ENCODE assay signal across 8 cellular contexts in genomic region chr9:28073278-28073677, GRCh38.
DNase-seq lines count a peak whose midpoint lies in the region; ATAC-seq and TF ChIP-seq lines count a peak whose summit lies in the region.

No MANE protein-coding gene starts in this region.

- H3K9me3 ChIP-seq in mammary epithelial cell (replicated peaks; ENCODE audit: insufficient read depth, low read length) (no peaks in the 10 kb centered on the region), ascending aorta (no peaks in the 10 kb centered on the region), prostate gland (no peaks in the 10 kb centered on the region)

- intact Hi-C loops in activated naive CD4-positive, alpha-beta T cell treated with anti-CD3 and anti-CD28 coated beads for 36 hours (cut with micrococcal nuclease): loop anchor here (1.0 kb wide), 1 partner anchor 347 kb away; no protein-coding TSS in a partner anchor
- intact Hi-C loops in mammary epithelial cell (cut with micrococcal nuclease): loop anchor here (1.0 to 10.0 kb wide), 3 partner anchors 347 to 740 kb away; partner anchors contain the start of genes IFNK and MOB3B
- intact Hi-C loops in ascending aorta (cut with DNase I): no loop called here
- intact Hi-C loops in prostate gland (cut with DNase I): loop anchor here (5.0 kb wide), 1 partner anchor 346 kb away; no protein-coding TSS in a partner anchor

- no peak overlapping the region for H4K5ac ChIP-seq in mesendoderm (ENCODE audit: low read length)

- peak; percentile 12 for DNase-seq in activated naive CD4-positive, alpha-beta T cell treated with anti-CD3 and anti-CD28 coated beads for 36 hours
- no peak for DNase-seq in activated naive CD4-positive, alpha-beta T cell treated with anti-CD3 and anti-CD28 coated beads, Interleukin-2, amount 50 U/mL, for 72 hours (ENCODE audit: low spot score in 2 of 2)
- DNase-seq in NCI-H1694 (lab: John Stamatoyannopoulos, UW) (peak; percentile 83), mammary epithelial cell (peak; percentile 32), mesendoderm (peak; percentile 68), ascending aorta (ENCODE audit: low spot score in 2 of 2) (no peak), prostate gland (ENCODE audit: low spot score) (no peak)

- H3K27me3 ChIP-seq in mammary epithelial cell (ENCODE audit: insufficient read depth, low read length) (peaks cover 2% of the 10 kb centered on the region), mesendoderm (ENCODE audit: insufficient read depth, low read length, poor library complexity) (no peaks in the 10 kb centered on the region), ascending aorta (no peaks in the 10 kb centered on the region), prostate gland (replicated peaks; ENCODE audit: insufficient read depth) (no peaks in the 10 kb centered on the region)

- TF ChIP-seq CTCF in mammary epithelial cell (conservative IDR thresholded peaks at IDR 0.05 in 1 of 2, IDR thresholded peaks at IDR 0.05 in 1 of 2; ENCODE audit: extremely low read depth in 1 of 2, insufficient read depth in 1 of 2, low read depth in 1 of 2, low read length in 2 of 2) (peak; percentile 49 to 65), ascending aorta (IDR thresholded peaks at IDR 0.05) (peak in 1 of 3 experiments; percentile 7), prostate gland (IDR thresholded peaks at IDR 0.05) (peak in 2 of 4 experiments; percentile 44 to 48)

- CTCF ChIA-PET in activated naive CD4-positive, alpha-beta T cell treated with anti-CD3 and anti-CD28 coated beads for 36 hours (lab: Charles Lee): interaction anchor here (0.5 to 1.4 kb wide), 2 partner anchors 139 to 307 kb away, joined by 3 to 4 read pairs; no protein-coding TSS in a partner anchor
- CTCF ChIA-PET in mammary epithelial cell (lab: Charles Lee; ENCODE audit: low non-redundant PET): interaction anchor here (1.0 kb wide), 1 partner anchor 346 kb away, joined by 7 read pairs; no protein-coding TSS in a partner anchor

- 10% methylated on average over 1 of the region's 1 CpG for WGBS in mammary epithelial cell (ENCODE audit: low coverage, missing lambda C conversion rate)
- WGBS in mesendoderm (ENCODE audit: extremely low coverage, insufficient coverage, low lambda C conversion rate): no CpG with 5 or more reads among the region's 1 CpG
- 52% methylated on average over 1 of the region's 1 CpG for WGBS in prostate gland

- H3K27ac ChIP-seq in mammary epithelial cell (ENCODE audit: insufficient read depth, low read depth, low read length) (no peak overlapping the region), mesendoderm (ENCODE audit: low read depth, low read length) (no peak overlapping the region), ascending aorta (no peak overlapping the region), prostate gland (no peak overlapping the region)

- dilution Hi-C loops in mammary epithelial cell (cut with HindIII; ENCODE audit: low sequenced_read_pairs): loop anchor here (25.0 kb wide), 1 partner anchor 361 kb away; no protein-coding TSS in a partner anchor

- H3K4me1 ChIP-seq in mammary epithelial cell (ENCODE audit: insufficient read depth, low read length): no peaks in the 10 kb centered on the region
- H3K4me1 ChIP-seq in mesendoderm (ENCODE audit: control insufficient read depth, low read depth, low read length): no peaks in the 10 kb centered on the region
- H3K4me1 ChIP-seq in ascending aorta: no peaks in the 10 kb centered on the region
- no peaks in the 10 kb centered on the region for H3K4me1 ChIP-seq in prostate gland (replicated peaks)

- no peak overlapping the region for H3K56ac ChIP-seq in mesendoderm (ENCODE audit: low read length)

- H3K18ac ChIP-seq in mesendoderm (ENCODE audit: low read length): no peak overlapping the region

- H3K9me3 Mint-ChIP-seq in activated naive CD4-positive, alpha-beta T cell treated with anti-CD3 and anti-CD28 coated beads for 36 hours: no peaks in the 10 kb centered on the region
- H3K9me3 Mint-ChIP-seq in activated naive CD4-positive, alpha-beta T cell treated with anti-CD3 and anti-CD28 coated beads, Interleukin-2, amount 50 U/mL, for 72 hours: no peaks in the 10 kb centered on the region

- no peaks in the 10 kb centered on the region for H3K4me1 Mint-ChIP-seq in activated naive CD4-positive, alpha-beta T cell treated with anti-CD3 and anti-CD28 coated beads for 36 hours (ENCODE audit: low read depth)

- no peaks in the 10 kb centered on the region for H4K20me1 ChIP-seq in mammary epithelial cell (ENCODE audit: insufficient read depth, low read length)

- no peak overlapping the region for H2BK15ac ChIP-seq in mesendoderm (replicated peaks; ENCODE audit: low read depth)

- no peak for ATAC-seq in activated naive CD4-positive, alpha-beta T cell treated with anti-CD3 and anti-CD28 coated beads, Interleukin-2, amount 50 U/mL, for 72 hours
- no peak for ATAC-seq in HG02623 (IDR thresholded peaks at IDR 0.05; ENCODE audit: unreplicated experiment)

- H2BK5ac ChIP-seq in mesendoderm (ENCODE audit: low read length): no peak overlapping the region

- in situ Hi-C loops in mammary epithelial cell (cut with MboI; ENCODE audit: low sequenced_read_pairs in 2 of 2): loop anchor here (5.0 to 25.0 kb wide), 2 partner anchors 336 to 341 kb away; no protein-coding TSS in a partner anchor

- no peak overlapping the region for H4K8ac ChIP-seq in mesendoderm (ENCODE audit: low read depth, low read length)

- no peak for TF ChIP-seq POLR2A in prostate gland (IDR thresholded peaks at IDR 0.05)

- H3K79me2 ChIP-seq in mammary epithelial cell (ENCODE audit: insufficient read depth, low read length) (no peaks in the 10 kb centered on the region), mesendoderm (ENCODE audit: control insufficient read depth, insufficient read depth, low read length) (no peaks in the 10 kb centered on the region)

- H3K36me3 Mint-ChIP-seq in activated naive CD4-positive, alpha-beta T cell treated with anti-CD3 and anti-CD28 coated beads for 36 hours (ENCODE audit: low read depth): no peaks in the 10 kb centered on the region
- H3K36me3 Mint-ChIP-seq in activated naive CD4-positive, alpha-beta T cell treated with anti-CD3 and anti-CD28 coated beads, Interleukin-2, amount 50 U/mL, for 72 hours: no peaks in the 10 kb centered on the region

- no peak overlapping the region for H2AK5ac ChIP-seq in mesendoderm (ENCODE audit: low read length)

- H3K4ac ChIP-seq in mesendoderm (ENCODE audit: low read depth, low read length): no peak overlapping the region

- no peaks in the 10 kb centered on the region for H3K79me1 ChIP-seq in mesendoderm (ENCODE audit: low read length)

- H3K9ac ChIP-seq in mammary epithelial cell (ENCODE audit: insufficient read depth, low read length) (no peak overlapping the region), mesendoderm (ENCODE audit: low read length) (no peak overlapping the region)

- no peak overlapping the region for H3K27ac Mint-ChIP-seq in activated naive CD4-positive, alpha-beta T cell treated with anti-CD3 and anti-CD28 coated beads for 36 hours
- H3K27ac Mint-ChIP-seq in activated naive CD4-positive, alpha-beta T cell treated with anti-CD3 and anti-CD28 coated beads, Interleukin-2, amount 50 U/mL, for 72 hours: no peak overlapping the region

- H2BK120ac ChIP-seq in mesendoderm (ENCODE audit: low read depth, low read length): no peak overlapping the region

- no peak overlapping the region for H3K4me3 ChIP-seq in mammary epithelial cell (replicated peaks in 1 of 3; ENCODE audit: insufficient read depth in 1 of 3, low read depth in 2 of 3, low read length in 3 of 3)
- no peak overlapping the region for H3K4me3 ChIP-seq in mesendoderm (ENCODE audit: low read length)
- no peak overlapping the region for H3K4me3 ChIP-seq in ascending aorta
- H3K4me3 ChIP-seq in prostate gland: no peak overlapping the region

- no peak overlapping the region for H3K4me2 ChIP-seq in mammary epithelial cell (ENCODE audit: insufficient read depth, low read depth, low read length)
- no peak overlapping the region for H3K4me2 ChIP-seq in mesendoderm (ENCODE audit: low read length)

- H2AFZ ChIP-seq in mammary epithelial cell (ENCODE audit: low read depth, low read length): no peak overlapping the region

- H3K23ac ChIP-seq in mesendoderm (ENCODE audit: low read length): no peak overlapping the region

- no peak overlapping the region for H3K4me3 Mint-ChIP-seq in activated naive CD4-positive, alpha-beta T cell treated with anti-CD3 and anti-CD28 coated beads for 36 hours

- no peaks in the 10 kb centered on the region for H3K36me3 ChIP-seq in mammary epithelial cell (ENCODE audit: insufficient read depth, low read length)
- H3K36me3 ChIP-seq in mesendoderm (ENCODE audit: control insufficient read depth, insufficient read depth, low read length): no peaks in the 10 kb centered on the region
- H3K36me3 ChIP-seq in ascending aorta: no peaks in the 10 kb centered on the region
- H3K36me3 ChIP-seq in prostate gland: no peaks in the 10 kb centered on the region

- BruUV-seq in mammary epithelial cell (replicated peaks; lab: Mats Ljungman, UMichigan): no TSS peak

- no peaks in the 10 kb centered on the region for H3K27me3 Mint-ChIP-seq in activated naive CD4-positive, alpha-beta T cell treated with anti-CD3 and anti-CD28 coated beads for 36 hours (ENCODE audit: low read depth)

Comparison
In these comparisons a context has a peak if more than half of its experiments do, and no peak if none do; other contexts are left out.
1. DNase-seq: peak in activated naive CD4-positive, alpha-beta T cell treated with anti-CD3 and anti-CD28 coated beads for 36 hours (single experiment), NCI-H1694 (single experiment), mammary epithelial cell (single experiment) and mesendoderm (single experiment); none in activated naive CD4-positive, alpha-beta T cell treated with anti-CD3 and anti-CD28 coated beads, Interleukin-2, amount 50 U/mL, for 72 hours (0 of 2), ascending aorta (0 of 2) and prostate gland (single experiment).